In genomic region chr2:96353606-96354095, GRCh38 we compare ENCODE assay signal across 14 cellular contexts. TPM values are rescaled to one million over a fixed set of nuclear protein-coding genes. Genes with fewer than 3 reads are reported as not detected.
DNase-seq lines count a peak whose midpoint lies in the region; ATAC-seq and TF ChIP-seq lines count a peak whose summit lies in the region.
"Had no signal": no experiment of that assay in that cellular context is flagged by ENCODE, and none has a peak within 500 bp of the region (broad histone marks: within the 10 kb centered on the region; RNA-seq: fewer than 3 reads in every experiment).

No MANE protein-coding gene starts in this region.

- H3K9me3 ChIP-seq in Peyer's patch: no peaks in the 10 kb centered on the region
- H3K9me3 ChIP-seq: mucosa of descending colon, prostate gland had no signal

- H2AFZ ChIP-seq in GM23338: no peak overlapping the region

- H3K9me3 Mint-ChIP-seq in GM23338: no peaks in the 10 kb centered on the region
- H3K9me3 Mint-ChIP-seq: activated CD4-positive, alpha-beta memory T cell treated with anti-CD3 and anti-CD28 coated beads for 36 hours had no signal

- no peak overlapping the region for H3K27ac Mint-ChIP-seq in GM23338
- H3K27ac Mint-ChIP-seq: activated CD4-positive, alpha-beta memory T cell treated with anti-CD3 and anti-CD28 coated beads for 36 hours had no signal

- no peak overlapping the region for H3K4me2 ChIP-seq in GM23338

- DNase-seq in GM04503 (ENCODE audit: low read depth): peak; percentile 78
- peak; percentile 65 for DNase-seq in dedifferentiated amniotic fluid mesenchymal stem cell (ENCODE audit: extremely low spot score)
- DNase-seq in left ventricle myocardium superior: no peak
- no peak for DNase-seq in GM19238 (ENCODE audit: insufficient read length, low spot score)
- no peak for DNase-seq in Peyer's patch
- DNase-seq in GM23338 (ENCODE audit: low spot score): no peak
- DNase-seq: activated CD4-positive, alpha-beta memory T cell treated with anti-CD3 and anti-CD28 coated beads for 36 hours; NCI-H2107; stimulated activated CD4-positive, alpha-beta T cell treated with anti-CD3 and anti-CD28 coated beads, Interleukin-2, amount 100 ng/mL, for 48 hours had no signal

- ATAC-seq in left ventricle myocardium superior (peak; percentile 41), GM19324 (IDR thresholded peaks at IDR 0.05; ENCODE audit: low FRiP score, unreplicated experiment) (no peak), GM23338 (no peak)

- no peaks in the 10 kb centered on the region for H3K36me3 ChIP-seq in Peyer's patch
- H3K36me3 ChIP-seq in GM23338 (ENCODE audit: insufficient read depth): peaks cover 54% of the 10 kb centered on the region
- H3K36me3 ChIP-seq: prostate gland had no signal

- H3K4me3 Mint-ChIP-seq in GM23338: no peak overlapping the region
- H3K4me3 Mint-ChIP-seq: activated CD4-positive, alpha-beta memory T cell treated with anti-CD3 and anti-CD28 coated beads for 36 hours had no signal

- H3K36me3 Mint-ChIP-seq in GM23338 (ENCODE audit: low read depth): peaks cover 88% of the 10 kb centered on the region

- no peaks in the 10 kb centered on the region for H3K4me1 Mint-ChIP-seq in GM23338

- no peaks in the 10 kb centered on the region for H3K79me2 ChIP-seq in GM23338 (replicated peaks; ENCODE audit: insufficient read depth)

- H3F3A ChIP-seq in GM23338 (replicated peaks; ENCODE audit: low read depth): no peaks in the 10 kb centered on the region

- H3K27me3 ChIP-seq in Peyer's patch (no peaks in the 10 kb centered on the region), GM23338 (ENCODE audit: insufficient read depth) (no peaks in the 10 kb centered on the region)

- intact Hi-C loops in left ventricle myocardium superior (cut with micrococcal nuclease): no loop called here

- peaks cover 3% of the 10 kb centered on the region for H3K27me3 Mint-ChIP-seq in GM23338 (ENCODE audit: insufficient read depth, low read depth, poor library complexity)
- H3K27me3 Mint-ChIP-seq: activated CD4-positive, alpha-beta memory T cell treated with anti-CD3 and anti-CD28 coated beads for 36 hours had no signal

- TF ChIP-seq CTCF in Peyer's patch (IDR thresholded peaks at IDR 0.05): no peak
- TF ChIP-seq CTCF in GM23338 (conservative IDR thresholded peaks at IDR 0.05; ENCODE audit: low read depth in 2 of 2): no peak

- H3K9me2 ChIP-seq in GM23338 (ENCODE audit: insufficient read depth): no peaks in the 10 kb centered on the region

- no peaks in the 10 kb centered on the region for H3K4me1 ChIP-seq in Peyer's patch
- H3K4me1 ChIP-seq in GM23338 (ENCODE audit: insufficient read depth): no peaks in the 10 kb centered on the region
- H3K4me1 ChIP-seq: prostate gland had no signal

- no peak overlapping the region for H3K4me3 ChIP-seq in skin epidermis
- H3K4me3 ChIP-seq in Peyer's patch: no peak overlapping the region
- H3K4me3 ChIP-seq in GM23338: no peak overlapping the region
- H3K4me3 ChIP-seq: mucosa of descending colon, prostate gland had no signal

- peaks cover 3% of the 10 kb centered on the region for H4K20me1 ChIP-seq in GM23338 (replicated peaks; ENCODE audit: insufficient read depth)

- TF ChIP-seq POLR2A in Peyer's patch (IDR thresholded peaks at IDR 0.05): no peak

- H3K27ac ChIP-seq in skin epidermis: peak overlapping the region in 13 of 21 experiments; percentile 20 to 78 (median 45)
- H3K27ac ChIP-seq in Peyer's patch: peak overlapping the region in 2 of 4 donors; percentile 35 to 43
- H3K27ac ChIP-seq in GM23338 (ENCODE audit: low read depth): no peak overlapping the region
- H3K27ac ChIP-seq: prostate gland had no signal

TF ChIP-seq in GM23338, 12 proteins besides CTCF, POLR2A, EP300 and RAD21 (continues in another document):
- TF ChIP-seq EZH2 (IDR thresholded peaks at IDR 0.05; ENCODE audit: low read depth, unreplicated experiment): no peak
- no peak for TF ChIP-seq STAT1 (IDR thresholded peaks at IDR 0.05; ENCODE audit: unreplicated experiment)
- TF ChIP-seq CREB1 (CRISPR knock-in tag; IDR thresholded peaks at IDR 0.05; ENCODE audit: low read depth): no peak
- TF ChIP-seq ZNF331 (CRISPR knock-in tag; IDR thresholded peaks at IDR 0.05; ENCODE audit: low read depth): no peak
- TF ChIP-seq JUNB (IDR thresholded peaks at IDR 0.05; ENCODE audit: unreplicated experiment): no peak
- no peak for TF ChIP-seq REST (IDR thresholded peaks at IDR 0.05; ENCODE audit: unreplicated experiment)
- TF ChIP-seq NANOG (IDR thresholded peaks at IDR 0.05; ENCODE audit: borderline replicate concordance): no peak
- no peak for TF ChIP-seq ETS1 (IDR thresholded peaks at IDR 0.05)

RNA-seq across cellular contexts. Expression of gene NCAPH, which starts 18.1 kb away (rescaled TPM):
- 1.4 TPM for total RNA-seq in left ventricle myocardium superior
- total RNA-seq in Peyer's patch: 10 to 100 TPM in 1 of 4 donors, 1 to 10 TPM in 3; 1.1 to 17.3 (median 2.2) TPM
- total RNA-seq in GM23338 (2014; rRNA removed; shearing (Covaris generic)): 39.2 and 50.8 TPM in 2 replicates
- polyA plus RNA-seq in GM23338 (2016; fragmentation: Nextera tagmentation; extraction: Ambion mirVana): 28.4 and 30.2 TPM in 2 replicates

RNA-seq across cellular contexts. Expression of gene ITPRIPL1, which starts 28.5 kb away (rescaled TPM):
- total RNA-seq in left ventricle myocardium superior (1.3 TPM), Peyer's patch (1 to 10 TPM in 2 of 4 donors, not detected in 2; 1.1 to 1.3 TPM)
- 9.3 and 14.0 TPM in 2 replicates for total RNA-seq in GM23338 (2014; rRNA removed; shearing (Covaris generic))
- polyA plus RNA-seq in GM23338 (2016; fragmentation: Nextera tagmentation; extraction: Ambion mirVana): 4.5 and 5.3 TPM in 2 replicates
- total RNA-seq: H4 had no signal

RNA-seq across cellular contexts. Expression of gene SNRNP200, which starts 48.3 kb away (rescaled TPM):
- total RNA-seq in left ventricle myocardium superior: 55.3 TPM
- total RNA-seq in Peyer's patch: 100 to 1,000 TPM in 3 of 4 donors, 10 to 100 TPM in 1; 96.7 to 189 (median 119) TPM
- 174 and 179 TPM in 2 replicates for total RNA-seq in GM23338 (2014; rRNA removed; shearing (Covaris generic))
- polyA plus RNA-seq in GM23338 (2016; fragmentation: Nextera tagmentation; extraction: Ambion mirVana): 70.7 and 72.3 TPM in 2 replicates

Comparison
In these comparisons a context has a peak if more than half of its experiments do, and no peak if none do; other contexts are left out.
1. DNase-seq: peak in GM04503 (single experiment) and dedifferentiated amniotic fluid mesenchymal stem cell (single experiment); none in left ventricle myocardium superior (single experiment), GM19238 (single experiment), Peyer's patch (0 of 3) and GM23338 (single experiment).